In the genomic region with DNA sequence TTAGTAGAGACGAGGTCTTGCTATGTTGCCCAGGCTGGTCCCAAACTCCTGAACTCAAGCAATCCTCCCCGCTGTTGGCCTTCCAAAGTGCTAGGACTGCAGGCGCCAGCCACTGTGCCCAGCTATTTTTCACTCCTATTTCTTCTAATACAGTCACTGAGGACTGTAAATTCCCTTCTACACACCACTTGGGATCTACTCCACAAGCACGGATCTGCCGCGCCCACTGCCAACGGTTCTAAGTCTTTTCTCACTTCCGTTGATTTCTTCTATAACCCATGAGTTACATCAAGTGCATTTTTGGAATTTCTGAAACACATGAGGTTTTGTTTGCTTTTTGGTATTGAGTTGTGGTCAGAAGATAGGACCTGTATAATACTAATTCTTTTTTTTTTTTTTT, we compare ENCODE assay signal across 39 cellular contexts.
"Had no signal": no experiment of that assay in that cellular context is flagged by ENCODE, and none has a peak within 500 bp of the region (broad histone marks: within the 10 kb centered on the region; RNA-seq: fewer than 3 reads in every experiment).

No MANE protein-coding gene starts in this region.

- ATAC-seq: activated CD8-positive, alpha-beta memory T cell treated with anti-CD3 and anti-CD28 coated beads, Interleukin-2, amount 10 ng/mL, durations not matched to agents 7 days and 5 days; activated T-cell treated with anti-CD3 and anti-CD28 coated beads, Interleukin-2, amount 50 U/mL, for 72 hours; activated T-helper 17 cell treated with anti-CD3 and anti-CD28 coated beads, Interleukin-2, amount 50 U/mL, for 72 hours; PC-3; SK-N-SH treated with all-trans-retinoic acid at 6 μM for 48 hours had no signal

- DNase-seq: activated B cell treated with CpG ODN at 0.5 μM for 24 hours; activated CD4-positive, alpha-beta memory T cell treated with anti-CD3 and anti-CD28 coated beads, Interleukin-2, amount 10 ng/mL, durations not matched to agents 7 days and 5 days; activated CD4-positive, alpha-beta T cell treated with anti-CD3 and anti-CD28 coated beads for 1 hour; activated CD4-positive, alpha-beta T cell treated with anti-CD3 and anti-CD28 coated beads for 48 hours; activated CD8-positive, alpha-beta memory T cell treated with anti-CD3 and anti-CD28 coated beads for 24 hours; activated CD8-positive, alpha-beta memory T cell treated with anti-CD3 and anti-CD28 coated beads, Interleukin-2, amount 10 ng/mL, durations not matched to agents 7 days and 5 days; activated effector memory CD4-positive, alpha-beta T cell treated with anti-CD3 and anti-CD28 coated beads, Interleukin-2, amount 50 U/mL, for 16 hours; activated naive CD4-positive, alpha-beta T cell; activated naive CD4-positive, alpha-beta T cell treated with anti-CD3 and anti-CD28 coated beads, Interleukin-2, amount 50 U/mL, for 16 hours; activated naive CD8-positive, alpha-beta T cell treated with anti-CD3 and anti-CD28 coated beads for 36 hours; activated T-cell treated with anti-CD3 and anti-CD28 coated beads, Interleukin-2, amount 50 U/mL, for 1 hour; activated T-cell treated with anti-CD3 and anti-CD28 coated beads, Interleukin-2, amount 50 U/mL, for 72 hours; amniotic stem cell; aorta; MM.1S; MV-4-11; NCI-H1092; NCI-H1436 treated with DMSO at 0.1 percent for 48 hours; NCI-H1694 treated with DMSO at 0.1 percent for 48 hours; NCI-H2029 treated with DMSO at 0.1 percent for 48 hours; NCI-H2107; NCI-H2171; NCI-H510A; NCI-H526; NCI-H748 treated with DMSO at 0.1 percent for 48 hours; NK-92 treated with Interleukin-12 subunit alpha and Interleukin-12 subunit beta, amount 100 ng/mL, for 24 hours; PC-3; Peyer's patch; RPMI8226; SHP77 treated with DMSO at 0.1 percent for 48 hours; T-helper 1 cell; T-helper 2 cell; T-helper 9 cell had no signal

- H3K27me3 ChIP-seq: cardiac muscle cell, Peyer's patch, SJSA1 had no signal

- H3K4me1 ChIP-seq: Peyer's patch, SJSA1 had no signal

- H3K9me3 ChIP-seq: Peyer's patch, SJSA1 had no signal

- H3K36me3 ChIP-seq: cardiac muscle cell, Peyer's patch, SJSA1 had no signal

- H3K27ac ChIP-seq: cardiac muscle cell, KMS-11, Peyer's patch, SJSA1, VCaP had no signal

- H3K4me3 ChIP-seq: cardiac muscle cell, Peyer's patch, SJSA1 had no signal
